1 cellular context compared by ENCODE assay signal in the genomic region with DNA sequence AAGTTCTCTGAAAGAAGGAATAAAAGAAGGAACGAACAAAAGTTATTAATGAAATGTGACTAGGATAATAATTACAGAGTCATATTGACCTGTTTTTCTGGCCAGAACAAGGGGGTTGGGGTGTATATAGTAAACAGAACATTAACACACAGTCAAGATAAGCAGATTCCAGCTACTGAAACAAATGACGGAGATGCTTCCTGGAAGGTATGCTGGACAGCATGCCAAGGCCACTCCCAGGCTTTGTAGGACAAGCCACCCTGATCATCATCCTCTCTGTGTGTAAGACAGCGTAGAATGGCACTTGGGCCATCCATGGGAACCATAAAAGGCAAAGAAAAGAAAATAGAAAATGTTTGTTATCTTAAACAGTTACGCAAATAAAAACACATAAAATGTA.
TF ChIP-seq lines count a peak whose summit lies in the region.

No MANE protein-coding gene starts in this region.

TF ChIP-seq in K562, 482 proteins besides CTCF, POLR2A, EP300 and RAD21 (continued from another document):
- TF ChIP-seq, protein P1, sequence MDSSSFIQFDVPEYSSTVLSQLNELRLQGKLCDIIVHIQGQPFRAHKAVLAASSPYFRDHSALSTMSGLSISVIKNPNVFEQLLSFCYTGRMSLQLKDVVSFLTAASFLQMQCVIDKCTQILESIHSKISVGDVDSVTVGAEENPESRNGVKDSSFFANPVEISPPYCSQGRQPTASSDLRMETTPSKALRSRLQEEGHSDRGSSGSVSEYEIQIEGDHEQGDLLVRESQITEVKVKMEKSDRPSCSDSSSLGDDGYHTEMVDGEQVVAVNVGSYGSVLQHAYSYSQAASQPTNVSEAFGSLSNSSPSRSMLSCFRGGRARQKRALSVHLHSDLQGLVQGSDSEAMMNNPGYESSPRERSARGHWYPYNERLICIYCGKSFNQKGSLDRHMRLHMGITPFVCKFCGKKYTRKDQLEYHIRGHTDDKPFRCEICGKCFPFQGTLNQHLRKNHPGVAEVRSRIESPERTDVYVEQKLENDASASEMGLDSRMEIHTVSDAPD (CRISPR knock-in tag; IDR thresholded peaks at IDR 0.05): no peak
- TF ChIP-seq, protein P2, sequence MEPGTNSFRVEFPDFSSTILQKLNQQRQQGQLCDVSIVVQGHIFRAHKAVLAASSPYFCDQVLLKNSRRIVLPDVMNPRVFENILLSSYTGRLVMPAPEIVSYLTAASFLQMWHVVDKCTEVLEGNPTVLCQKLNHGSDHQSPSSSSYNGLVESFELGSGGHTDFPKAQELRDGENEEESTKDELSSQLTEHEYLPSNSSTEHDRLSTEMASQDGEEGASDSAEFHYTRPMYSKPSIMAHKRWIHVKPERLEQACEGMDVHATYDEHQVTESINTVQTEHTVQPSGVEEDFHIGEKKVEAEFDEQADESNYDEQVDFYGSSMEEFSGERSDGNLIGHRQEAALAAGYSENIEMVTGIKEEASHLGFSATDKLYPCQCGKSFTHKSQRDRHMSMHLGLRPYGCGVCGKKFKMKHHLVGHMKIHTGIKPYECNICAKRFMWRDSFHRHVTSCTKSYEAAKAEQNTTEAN (CRISPR knock-in tag; IDR thresholded peaks at IDR 0.05): no peak
- 0 out of 2 replicates have a peak, but pooled peaks have one; percentile 20 for TF ChIP-seq TEAD4 (IDR thresholded peaks at IDR 0.05; ENCODE audit: low read length)
- TF ChIP-seq TEAD4 (CRISPR knock-in tag; IDR thresholded peaks at IDR 0.05; ENCODE audit: borderline replicate concordance): no peak
- no peak for TF ChIP-seq NRF1 (conservative IDR thresholded peaks at IDR 0.05 in 1 of 2, IDR thresholded peaks at IDR 0.05 in 1 of 2)
TF ChIP-seq in K562: peak in this region for 11.
